27 cellular contexts compared by ENCODE assay signal in genomic region chr3:29409409-29409808, GRCh38.
DNase-seq lines count a peak whose midpoint lies in the region; ATAC-seq and TF ChIP-seq lines count a peak whose summit lies in the region.
"Had no signal": no experiment of that assay in that cellular context is flagged by ENCODE, and none has a peak within 500 bp of the region (broad histone marks: within the 10 kb centered on the region; RNA-seq: fewer than 3 reads in every experiment).

No MANE protein-coding gene starts in this region.

- ATAC-seq in left ventricle myocardium superior (peak; percentile 63), HG02852 (IDR thresholded peaks at IDR 0.05; ENCODE audit: unreplicated experiment) (no peak)
- ATAC-seq: activated naive CD4-positive, alpha-beta T cell treated with anti-CD3 and anti-CD28 coated beads, Interleukin-2, amount 50 U/mL, for 72 hours; gastrocnemius medialis; naive thymus-derived CD8-positive, alpha-beta T cell; stimulated activated naive B cell treated with anti-CD40 and anti-IgM and Interleukin-4, amounts not matched to agents 10 μg/mL and 1 μg/mL and 100 μg/mL, for 72 hours had no signal

- H3K79me2 ChIP-seq in MM.1S (ENCODE audit: low read length), result no peaks in the 10 kb centered on the region

- POLR2A ChIA-PET in A673 (lab: Charles Lee; ENCODE audit: low non-redundant PET), result no interaction called here

- TF ChIP-seq CTCF in A673 (conservative IDR thresholded peaks at IDR 0.05; ENCODE audit: low read depth, low read length) (no peak), MM.1S (IDR thresholded peaks at IDR 0.05; ENCODE audit: low read length) (no peak), cardiac fibroblast (IDR thresholded peaks at IDR 0.05; ENCODE audit: low read depth, low read length) (no peak), prostate gland (IDR thresholded peaks at IDR 0.05) (no peak)

- H3K36me3 ChIP-seq in A673 (ENCODE audit: insufficient read depth, low read length, poor library complexity, severe bottlenecking) (no peaks in the 10 kb centered on the region), MM.1S (replicated peaks; ENCODE audit: insufficient read depth, low read length) (no peaks in the 10 kb centered on the region), prostate gland (no peaks in the 10 kb centered on the region)
- H3K36me3 ChIP-seq: gastrocnemius medialis, Peyer's patch had no signal

- peaks cover 9% of the 10 kb centered on the region; the same call in 1 of the 2 replicates for H3F3A ChIP-seq in MM.1S (ENCODE audit: insufficient read depth, low read length)

- no peak overlapping the region for H2AFZ ChIP-seq in MM.1S (ENCODE audit: low read length)
- H2AFZ ChIP-seq: hepatocyte had no signal

- no peaks in the 10 kb centered on the region for H3K9me2 ChIP-seq in MM.1S (replicated peaks; ENCODE audit: insufficient read depth, low read length)

- H3K4me1 ChIP-seq in A673 (ENCODE audit: insufficient read depth, low read length, poor library complexity, severe bottlenecking) (peaks cover 32% of the 10 kb centered on the region), MM.1S (ENCODE audit: low read length) (peaks cover 42% of the 10 kb centered on the region), prostate gland (replicated peaks) (no peaks in the 10 kb centered on the region)
- H3K4me1 ChIP-seq: Peyer's patch had no signal

- CTCF ChIA-PET in A673 (lab: Charles Lee), result no interaction called here

- H3K27ac ChIP-seq in A673 (ENCODE audit: low read depth, low read length, poor library complexity, severe bottlenecking) (no peak overlapping the region), MM.1S (ENCODE audit: low read length) (peak overlapping the region; percentile 36; the same call in 1 of the 2 replicates), prostate gland (no peak overlapping the region)
- H3K27ac ChIP-seq: gastrocnemius medialis, hepatocyte, Peyer's patch had no signal

- DNase-seq in A673 (ENCODE audit: low spot score), result peak; percentile 78
- no peak for DNase-seq in MM.1S
- peak; percentile 49 to 76 for DNase-seq in cardiac fibroblast (ENCODE audit: low read depth in 2 of 2)
- DNase-seq in left ventricle myocardium superior, result no peak
- no peak for DNase-seq in stimulated activated naive CD4-positive, alpha-beta T cell treated with Interleukin-2 at 50 U/mL for 16 hours (lab: John Stamatoyannopoulos, UW)
- no peak for DNase-seq in HPDE6-E6E7 (ENCODE audit: extremely low spot score)
- no peak for DNase-seq in prostate gland (ENCODE audit: low spot score)
- DNase-seq: activated CD4-positive, alpha-beta T cell treated with anti-CD3 and anti-CD28 coated beads, Interleukin-2, amount 10 ng/mL, durations not matched to agents 24 days and 14 days; caudate nucleus; endodermal cell; gastrocnemius medialis; Kasumi-1; kidney glomerular epithelial cell; MV-4-11; naive thymus-derived CD8-positive, alpha-beta T cell; NCI-H1436; NCI-H2081 treated with DMSO at 0.1 percent for 48 hours; NCI-H2227 treated with DMSO at 0.1 percent for 48 hours; Peyer's patch; stimulated activated naive B cell treated with anti-CD40 and anti-IgM and Interleukin-4, amounts not matched to agents 10 μg/mL and 1 μg/mL and 100 μg/mL, for 72 hours; SW 1271; T1000; testis had no signal

- H3K9ac ChIP-seq in MM.1S (ENCODE audit: low read length), result no peak overlapping the region

- TF ChIP-seq POLR2A in prostate gland (IDR thresholded peaks at IDR 0.05), result no peak

- H3K9me3 ChIP-seq in A673 (ENCODE audit: low read depth, low read length, poor library complexity, severe bottlenecking) (no peaks in the 10 kb centered on the region), MM.1S (replicated peaks; ENCODE audit: insufficient read depth, low read length) (no peaks in the 10 kb centered on the region), prostate gland (no peaks in the 10 kb centered on the region)
- H3K9me3 ChIP-seq: gastrocnemius medialis, Peyer's patch, testis had no signal

- BruUV-seq in A673 (replicated peaks; lab: Mats Ljungman, UMichigan), result no TSS peak

- 77% methylated on average over 2 of the region's 2 CpGs for WGBS in prostate gland

- H3K27me3 ChIP-seq in A673 (replicated peaks; ENCODE audit: insufficient read depth, low read depth, low read length, poor library complexity) (no peaks in the 10 kb centered on the region), MM.1S (replicated peaks; ENCODE audit: insufficient read depth, low read length) (no peaks in the 10 kb centered on the region), prostate gland (replicated peaks; ENCODE audit: insufficient read depth) (no peaks in the 10 kb centered on the region)
- H3K27me3 ChIP-seq: gastrocnemius medialis, hepatocyte, Peyer's patch, testis had no signal

- H4K20me1 ChIP-seq in MM.1S (ENCODE audit: insufficient read depth, low read length), result no peaks in the 10 kb centered on the region

- H3K4me3 ChIP-seq in A673 (ENCODE audit: low read depth, low read length, poor library complexity, severe bottlenecking) (no peak overlapping the region), MM.1S (ENCODE audit: low read length) (no peak overlapping the region), cardiac fibroblast (replicated peaks in 1 of 2; ENCODE audit: low read depth in 2 of 2, low read length in 2 of 2) (no peak overlapping the region), prostate gland (no peak overlapping the region)
- H3K4me3 ChIP-seq: gastrocnemius medialis, hepatocyte, lung, Peyer's patch, testis had no signal

- no peak overlapping the region for H3K4me2 ChIP-seq in MM.1S (ENCODE audit: low read depth, low read length)
- H3K4me2 ChIP-seq: hepatocyte had no signal

- intact Hi-C loops in A673 (cut with micrococcal nuclease; ENCODE audit: unreplicated experiment), result no loop called here
- intact Hi-C loops in left ventricle myocardium superior (cut with micrococcal nuclease), result no loop called here
- intact Hi-C loops in prostate gland (cut with DNase I), result no loop called here

Comparison
In these comparisons a context has a peak if more than half of its experiments do, and no peak if none do; other contexts are left out.
1. DNase-seq: peak in A673 (single experiment) and cardiac fibroblast (2 of 2); none in MM.1S (single experiment), left ventricle myocardium superior (single experiment), stimulated activated naive CD4-positive, alpha-beta T cell treated with Interleukin-2 at 50 U/mL for 16 hours (single experiment), HPDE6-E6E7 (single experiment) and prostate gland (single experiment).